ENCODE assay signal across 23 cellular contexts in genomic region chr5:75260708-75261107, GRCh38. TPM values are rescaled to one million over a fixed set of nuclear protein-coding genes. Genes with fewer than 3 reads are reported as not detected.
DNase-seq lines count a peak whose midpoint lies in the region; FAIRE-seq and TF ChIP-seq lines count a peak whose summit lies in the region.
"Had no signal": no experiment of that assay in that cellular context is flagged by ENCODE, and none has a peak within 500 bp of the region (broad histone marks: within the 10 kb centered on the region; RNA-seq: fewer than 3 reads in every experiment).

No MANE protein-coding gene starts in this region.

- no peak overlapping the region for H3K18ac ChIP-seq in mesenchymal stem cell (ENCODE audit: low read depth in 1 of 2, low read length in 2 of 2)

- no peak overlapping the region for H3K9ac ChIP-seq in mesenchymal stem cell (ENCODE audit: low read length)

- H2BK15ac ChIP-seq in mesenchymal stem cell (ENCODE audit: low read depth, poor library complexity, severe bottlenecking), result no peak overlapping the region

- in situ Hi-C loops in ACHN (cut with HindIII; ENCODE audit: low pct_ligation_motif_present, low pct_unique_long_range_greater_than_20kb, low sequenced_read_pairs), result no loop called here

- no peak overlapping the region for H3K4me2 ChIP-seq in mesenchymal stem cell (ENCODE audit: low read length, poor library complexity, severe bottlenecking)
- H3K4me2 ChIP-seq: GM23338 had no signal

- H2BK12ac ChIP-seq in mesenchymal stem cell (ENCODE audit: low read length in 2 of 2), result no peak overlapping the region

- no peak overlapping the region for H3K14ac ChIP-seq in mesenchymal stem cell (ENCODE audit: low read length in 2 of 2)

- no peak overlapping the region for H3K4me3 ChIP-seq in mesenchymal stem cell (ENCODE audit: insufficient read depth in 1 of 2, low read depth in 1 of 2, low read length in 2 of 2)
- H3K4me3 ChIP-seq: GM12878, GM23338 had no signal

- no peak overlapping the region for H2BK5ac ChIP-seq in mesenchymal stem cell (ENCODE audit: low read depth, low read length, poor library complexity, severe bottlenecking)

- H2AK5ac ChIP-seq in mesenchymal stem cell (ENCODE audit: low read length, severe bottlenecking), result no peak overlapping the region

- DNase-seq in ACHN (peak; percentile 29), RCC 7860 (ENCODE audit: low spot score) (peak; percentile 49), kidney glomerular epithelial cell (lab: John Stamatoyannopoulos, UW) (peak; percentile 51), mesenchymal stem cell (no peak), globus pallidus (ENCODE audit: low spot score) (no peak), H54 (ENCODE audit: insufficient read length, low spot score) (no peak), mesenteric fat pad (ENCODE audit: low spot score) (no peak), NCI-H510A treated with DMSO at 0.1 percent for 48 hours (lab: John Stamatoyannopoulos, UW) (no peak)
- DNase-seq: 8988T; CD8-positive, alpha-beta memory T cell; DMS79 treated with DMSO at 0.1 percent for 48 hours; Karpas-422; NCI-H1417; NCI-H1694 treated with DMSO at 0.1 percent for 48 hours; NCI-H2081 treated with DMSO at 0.1 percent for 48 hours; NCI-H2171 treated with DMSO at 0.1 percent for 48 hours; NCI-H526; Right ventricle myocardium superior had no signal

- no peak overlapping the region for H2BK120ac ChIP-seq in mesenchymal stem cell (ENCODE audit: low read depth, low read length)

- no peak overlapping the region for H4K8ac ChIP-seq in mesenchymal stem cell (ENCODE audit: low read length)

- H4K91ac ChIP-seq in mesenchymal stem cell (ENCODE audit: low read length), result no peak overlapping the region

- peak; percentile 73 for FAIRE-seq in RCC 7860 (lab: Jason Lieb, UNC)
- FAIRE-seq in H54 (lab: Jason Lieb, UNC), result no peak
- FAIRE-seq: GM12878, HTR-8/SVneo had no signal

- no peak overlapping the region for H3K23ac ChIP-seq in mesenchymal stem cell (ENCODE audit: low read length in 2 of 2)

- H3K27me3 ChIP-seq in mesenchymal stem cell (ENCODE audit: control insufficient read depth in 1 of 2, insufficient read depth in 1 of 2, low read length in 2 of 2), result no peaks in the 10 kb centered on the region

- no peak overlapping the region for H2AFZ ChIP-seq in mesenchymal stem cell (ENCODE audit: low read depth, low read length)
- H2AFZ ChIP-seq: GM23338 had no signal

- no peaks in the 10 kb centered on the region for H3K79me1 ChIP-seq in mesenchymal stem cell (replicated peaks; ENCODE audit: low read length, poor library complexity, severe bottlenecking)

- TF ChIP-seq POLR2A in H54 (IDR thresholded peaks at IDR 0.05; ENCODE audit: low read depth, low read length), result no peak

- H3K4me1 ChIP-seq in mesenchymal stem cell (ENCODE audit: control insufficient read depth, insufficient read depth, low read depth, low read length), result peaks cover 3% of the 10 kb centered on the region

- peak overlapping the region; percentile 83 for H3K27ac ChIP-seq in mesenchymal stem cell (ENCODE audit: low read length, poor library complexity, severe bottlenecking)
- H3K27ac ChIP-seq: C4-2B had no signal

- no peak overlapping the region for H3K4ac ChIP-seq in mesenchymal stem cell (ENCODE audit: low read depth in 1 of 2, low read length in 2 of 2)

- WGBS in mesenchymal stem cell, result 95% methylated on average over 2 of the region's 2 CpGs

- no peaks in the 10 kb centered on the region for H3K9me3 ChIP-seq in mesenchymal stem cell (ENCODE audit: control insufficient read depth, low read length)

- no peaks in the 10 kb centered on the region for H3K36me3 ChIP-seq in mesenchymal stem cell (ENCODE audit: control insufficient read depth in 1 of 2, insufficient read depth in 2 of 2, low read depth in 1 of 2, low read length in 2 of 2)

RNA-seq across cellular contexts. Expression of gene ANKRD31, which starts 24.0 kb away (rescaled TPM):
- 0.01 TPM for polyA plus RNA-seq in mesenchymal stem cell (2013, experiment 1 of 2)
- not detected for polyA plus RNA-seq in mesenchymal stem cell (2013, experiment 2 of 2)
- 0.13 TPM for total RNA-seq in mesenteric fat pad
- total RNA-seq: RPMI7951 had no signal

Comparison
In these comparisons a context has a peak if more than half of its experiments do, and no peak if none do; other contexts are left out.
1. DNase-seq: peak in ACHN (single experiment), RCC 7860 (single experiment) and kidney glomerular epithelial cell (single experiment); none in mesenchymal stem cell (single experiment), globus pallidus (single experiment), H54 (single experiment), mesenteric fat pad (single experiment) and NCI-H510A treated with DMSO at 0.1 percent for 48 hours (single experiment).